In the genomic region with DNA sequence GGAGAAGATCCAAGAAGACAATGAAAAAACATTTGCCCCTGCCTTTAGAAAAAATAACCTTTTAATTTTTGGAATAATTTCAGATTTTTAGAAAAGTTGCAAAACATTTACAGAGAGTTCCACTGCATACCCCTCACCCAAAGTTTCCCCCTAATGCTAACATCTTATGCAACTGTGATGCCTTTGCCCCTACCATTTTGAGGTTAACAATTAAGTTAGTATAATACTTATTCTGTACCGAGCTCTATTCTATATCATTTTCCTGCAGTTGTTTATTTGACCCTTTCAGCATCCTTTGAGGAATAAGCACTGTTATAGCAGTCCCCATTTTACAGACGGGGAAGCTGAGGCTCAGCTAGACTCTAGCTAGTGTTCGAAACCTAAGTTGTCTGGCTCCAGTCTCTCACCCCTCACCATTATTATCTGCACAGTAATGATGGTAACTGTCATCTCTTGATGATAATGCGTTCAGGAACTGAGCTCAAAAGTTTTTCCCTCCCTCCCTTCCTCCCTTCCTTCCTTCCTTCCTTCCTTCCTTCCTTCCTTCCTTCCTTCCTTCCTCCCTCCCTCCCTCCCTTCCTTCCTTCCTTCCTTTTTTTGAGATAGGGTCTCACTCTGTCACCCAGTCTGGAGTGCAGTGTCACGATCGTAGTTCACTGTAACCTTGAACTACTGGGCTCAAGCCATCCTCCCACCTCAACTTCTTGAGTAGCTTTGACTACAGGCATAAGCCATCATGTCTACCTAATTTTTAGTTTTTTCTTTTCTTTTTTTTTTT, we compare ENCODE assay signal across 19 cellular contexts.
DNase-seq lines count a peak whose midpoint lies in the region; ATAC-seq and TF ChIP-seq lines count a peak whose summit lies in the region.
"Had no signal": no experiment of that assay in that cellular context is flagged by ENCODE, and none has a peak within 500 bp of the region (broad histone marks: within the 10 kb centered on the region; RNA-seq: fewer than 3 reads in every experiment).

No MANE protein-coding gene starts in this region.

- ATAC-seq in activated CD4-positive, alpha-beta T cell treated with anti-CD3 and anti-CD28 coated beads for 36 hours: peak; percentile 19
- ATAC-seq in central memory CD8-positive, alpha-beta T cell (replicated peaks; ENCODE audit: extremely low read depth, poor library complexity, severe bottlenecking): no peak
- ATAC-seq in natural killer cell treated with Interleukin-12 subunit alpha and Interleukin-12 subunit beta and Interleukin-15 and Interleukin-18, amount 100 ng/mL, for 72 hours: no peak
- ATAC-seq in GM21390 (IDR thresholded peaks at IDR 0.05; ENCODE audit: unreplicated experiment) (no peak), HG02870 (IDR thresholded peaks at IDR 0.05; ENCODE audit: unreplicated experiment) (no peak)
- ATAC-seq: Panc1 had no signal

- no peak overlapping the region for H3K27ac Mint-ChIP-seq in activated CD4-positive, alpha-beta T cell treated with anti-CD3 and anti-CD28 coated beads for 36 hours
- peak overlapping the region; percentile 30 for H3K27ac Mint-ChIP-seq in central memory CD8-positive, alpha-beta T cell (ENCODE audit: low read depth)
- peak overlapping the region; percentile 19 to 34 for H3K27ac Mint-ChIP-seq in natural killer cell treated with Interleukin-12 subunit alpha and Interleukin-12 subunit beta and Interleukin-15 and Interleukin-18, amount 100 ng/mL, for 72 hours

- no peaks in the 10 kb centered on the region for H3K9me3 Mint-ChIP-seq in activated CD4-positive, alpha-beta T cell treated with anti-CD3 and anti-CD28 coated beads for 36 hours (ENCODE audit: low read depth)
- H3K9me3 Mint-ChIP-seq in central memory CD8-positive, alpha-beta T cell: no peaks in the 10 kb centered on the region
- no peaks in the 10 kb centered on the region for H3K9me3 Mint-ChIP-seq in natural killer cell treated with Interleukin-12 subunit alpha and Interleukin-12 subunit beta and Interleukin-15 and Interleukin-18, amount 100 ng/mL, for 72 hours
- H3K9me3 Mint-ChIP-seq: CD4-positive, alpha-beta T cell had no signal

- DNase-seq in activated CD4-positive, alpha-beta T cell treated with anti-CD3 and anti-CD28 coated beads for 36 hours: no peak
- DNase-seq in activated CD4-positive, alpha-beta T cell treated with anti-CD3 and anti-CD28 coated beads for 48 hours: no peak
- no peak for DNase-seq in central memory CD8-positive, alpha-beta T cell (ENCODE audit: low spot score in 2 of 2)
- no peak for DNase-seq in natural killer cell treated with Interleukin-12 subunit alpha and Interleukin-12 subunit beta and Interleukin-15 and Interleukin-18, amount 100 ng/mL, for 72 hours (ENCODE audit: low spot score)
- no peak for DNase-seq in left ventricle myocardium inferior
- DNase-seq: 8988T; CD4-positive, alpha-beta T cell; GF-D8; GOT3; MM.1S; NCI-H1930; NCI-H2171; NCI-H82; SHP77 treated with DMSO at 0.1 percent for 48 hours had no signal

- no peak for TF ChIP-seq CTCF in left ventricle myocardium inferior (IDR thresholded peaks at IDR 0.05; ENCODE audit: borderline replicate concordance)

- CTCF ChIA-PET in activated CD4-positive, alpha-beta T cell treated with anti-CD3 and anti-CD28 coated beads for 36 hours (lab: Charles Lee): interaction anchor here (0.9 to 3.3 kb wide), 3 partner anchors 11 to 108 kb away, joined by 5 to 10 read pairs (median 8); no protein-coding TSS in a partner anchor

- POLR2A ChIA-PET in activated CD4-positive, alpha-beta T cell treated with anti-CD3 and anti-CD28 coated beads for 36 hours (lab: Charles Lee): no interaction called here

- H3K27me3 ChIP-seq in left ventricle myocardium inferior (ENCODE audit: low read depth): peaks cover 37% of the 10 kb centered on the region

- intact Hi-C loops in activated CD4-positive, alpha-beta T cell treated with anti-CD3 and anti-CD28 coated beads for 36 hours (cut with DNase I, micrococcal nuclease): no loop called here
- intact Hi-C loops in left ventricle myocardium inferior (cut with micrococcal nuclease): no loop called here

- no peak overlapping the region for H3K4me3 ChIP-seq in left ventricle myocardium inferior

- H3K4me1 Mint-ChIP-seq in activated CD4-positive, alpha-beta T cell treated with anti-CD3 and anti-CD28 coated beads for 36 hours: peaks cover 50% of the 10 kb centered on the region
- peaks cover 82% of the 10 kb centered on the region for H3K4me1 Mint-ChIP-seq in central memory CD8-positive, alpha-beta T cell
- peaks cover 71 to 80% of the 10 kb centered on the region in 2 donors for H3K4me1 Mint-ChIP-seq in natural killer cell treated with Interleukin-12 subunit alpha and Interleukin-12 subunit beta and Interleukin-15 and Interleukin-18, amount 100 ng/mL, for 72 hours (ENCODE audit: low read depth in 2 of 2)

- no peaks in the 10 kb centered on the region for H3K36me3 ChIP-seq in KOPT-K1 (ENCODE audit: insufficient read depth, low read length)
- H3K36me3 ChIP-seq in left ventricle myocardium inferior: no peaks in the 10 kb centered on the region

- no peaks in the 10 kb centered on the region for H3K9me3 ChIP-seq in KOPT-K1 (ENCODE audit: insufficient read depth, low read length, poor library complexity, severe bottlenecking)
- no peaks in the 10 kb centered on the region for H3K9me3 ChIP-seq in left ventricle myocardium inferior (replicated peaks)

- H3K4me1 ChIP-seq in left ventricle myocardium inferior: no peaks in the 10 kb centered on the region

- peaks cover 2% of the 10 kb centered on the region for H3K36me3 Mint-ChIP-seq in activated CD4-positive, alpha-beta T cell treated with anti-CD3 and anti-CD28 coated beads for 36 hours (ENCODE audit: low read depth)
- peaks cover 12% of the 10 kb centered on the region for H3K36me3 Mint-ChIP-seq in central memory CD8-positive, alpha-beta T cell (ENCODE audit: insufficient read depth)
- H3K36me3 Mint-ChIP-seq in natural killer cell treated with Interleukin-12 subunit alpha and Interleukin-12 subunit beta and Interleukin-15 and Interleukin-18, amount 100 ng/mL, for 72 hours: peaks cover 6% of the 10 kb centered on the region

- H3K27ac ChIP-seq in KOPT-K1 (ENCODE audit: low read depth, low read length, poor library complexity, severe bottlenecking) (peak overlapping the region; percentile 77), left ventricle myocardium inferior (replicated peaks) (no peak overlapping the region)
- H3K27ac ChIP-seq: KMS-11 had no signal

- H3K4me3 Mint-ChIP-seq in activated CD4-positive, alpha-beta T cell treated with anti-CD3 and anti-CD28 coated beads for 36 hours: no peak overlapping the region
- H3K4me3 Mint-ChIP-seq in central memory CD8-positive, alpha-beta T cell: peak overlapping the region; percentile 49
- H3K4me3 Mint-ChIP-seq in natural killer cell treated with Interleukin-12 subunit alpha and Interleukin-12 subunit beta and Interleukin-15 and Interleukin-18, amount 100 ng/mL, for 72 hours: no peak overlapping the region
- H3K4me3 Mint-ChIP-seq: CD4-positive, alpha-beta T cell had no signal

- no peaks in the 10 kb centered on the region for H3K27me3 Mint-ChIP-seq in activated CD4-positive, alpha-beta T cell treated with anti-CD3 and anti-CD28 coated beads for 36 hours
- no peaks in the 10 kb centered on the region for H3K27me3 Mint-ChIP-seq in central memory CD8-positive, alpha-beta T cell
- H3K27me3 Mint-ChIP-seq in natural killer cell treated with Interleukin-12 subunit alpha and Interleukin-12 subunit beta and Interleukin-15 and Interleukin-18, amount 100 ng/mL, for 72 hours: no peaks in the 10 kb centered on the region
- H3K27me3 Mint-ChIP-seq: CD4-positive, alpha-beta T cell had no signal
